17 cellular contexts compared by ENCODE assay signal in the genomic region with DNA sequence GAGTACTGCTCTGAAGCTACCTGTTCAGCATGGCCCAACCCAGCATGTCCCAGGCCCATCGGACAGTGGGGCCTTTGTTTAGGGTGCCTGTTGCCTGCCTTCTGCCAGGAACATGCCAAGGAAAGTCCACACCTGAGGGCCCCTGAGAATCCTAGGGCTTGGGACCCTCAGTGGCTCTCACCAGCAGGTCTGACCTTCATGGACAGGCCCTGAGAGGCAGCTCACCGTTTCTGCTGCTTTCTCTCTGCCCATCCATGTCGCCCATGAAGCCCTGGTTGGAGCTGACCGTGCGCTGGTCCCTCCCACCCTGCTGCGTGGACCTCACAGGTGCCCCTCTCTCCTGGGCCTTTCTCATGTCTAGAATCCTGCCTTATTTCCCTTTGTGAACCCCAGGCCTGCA.
DNase-seq lines count a peak whose midpoint lies in the region; ATAC-seq and TF ChIP-seq lines count a peak whose summit lies in the region.
"Had no signal": no experiment of that assay in that cellular context is flagged by ENCODE, and none has a peak within 500 bp of the region (broad histone marks: within the 10 kb centered on the region; RNA-seq: fewer than 3 reads in every experiment).

No MANE protein-coding gene starts in this region.

- H3K4me3 Mint-ChIP-seq in GM23338: no peak overlapping the region
- H3K4me3 Mint-ChIP-seq: B cell; CD4-positive, CD25-positive, alpha-beta regulatory T cell; CD8-positive, alpha-beta T cell; H9 had no signal

- no peaks in the 10 kb centered on the region for H3K79me1 ChIP-seq in neuronal stem cell (ENCODE audit: low read depth, low read length)

- H3F3A ChIP-seq in GM23338 (replicated peaks; ENCODE audit: low read depth): no peaks in the 10 kb centered on the region

- no peak for TF ChIP-seq CTCF in GM23338 (conservative IDR thresholded peaks at IDR 0.05; ENCODE audit: low read depth in 2 of 2)
- TF ChIP-seq CTCF in upper lobe of right lung (IDR thresholded peaks at IDR 0.05): no peak

- 0 out of 2 replicates have a peak overlapping the region, but pooled peaks have one; percentile 51 for H3K27ac Mint-ChIP-seq in GM23338
- H3K27ac Mint-ChIP-seq: B cell; CD4-positive, CD25-positive, alpha-beta regulatory T cell; CD8-positive, alpha-beta T cell had no signal

- H3K36me3 Mint-ChIP-seq in GM23338 (ENCODE audit: low read depth): peaks cover 8% of the 10 kb centered on the region; the same call in 2 of the 3 replicates
- H3K36me3 Mint-ChIP-seq: CD4-positive, CD25-positive, alpha-beta regulatory T cell; CD8-positive, alpha-beta T cell had no signal

- no peak overlapping the region for H2AFZ ChIP-seq in GM23338
- no peak overlapping the region for H2AFZ ChIP-seq in neuronal stem cell (ENCODE audit: low read length)

- H3K4me1 ChIP-seq in GM23338 (ENCODE audit: insufficient read depth) (peaks cover 5% of the 10 kb centered on the region; the same call in 1 of the 2 replicates), neuronal stem cell (ENCODE audit: control insufficient read depth in 2 of 2, insufficient read depth in 1 of 2, low read depth in 1 of 2, low read length in 2 of 2) (peaks cover 2 to 15% of the 10 kb centered on the region in 2 donors), upper lobe of right lung (no peaks in the 10 kb centered on the region)

- no CpG with 5 or more reads among the region's 6 CpGs for WGBS in neuronal stem cell (ENCODE audit: extremely low coverage in 2 of 2, insufficient read length in 2 of 2, insufficient replicate concordance in 1 of 2), 2 donors

- no peak overlapping the region for H3K18ac ChIP-seq in neuronal stem cell (ENCODE audit: low read length)

- no peak overlapping the region for H2BK12ac ChIP-seq in neuronal stem cell (ENCODE audit: low read length)

- no peak for DNase-seq in GM23338 (ENCODE audit: low spot score)
- peak; percentile 73 for DNase-seq in mesenteric fat pad (ENCODE audit: low spot score)
- no peak for DNase-seq in neuronal stem cell (ENCODE audit: low spot score)
- DNase-seq in central memory CD4-positive, alpha-beta T cell: no peak
- no peak for DNase-seq in NCI-H146 (lab: John Stamatoyannopoulos, UW)
- DNase-seq in upper lobe of right lung: no peak
- DNase-seq: Caco-2; CD4-positive, CD25-positive, alpha-beta regulatory T cell; CD8-positive, alpha-beta T cell; DMS153; DND-41; H9 had no signal

- H4K8ac ChIP-seq in neuronal stem cell (ENCODE audit: low read depth, low read length): no peak overlapping the region

- no peaks in the 10 kb centered on the region for H3K79me2 ChIP-seq in GM23338 (replicated peaks; ENCODE audit: insufficient read depth)

- no peaks in the 10 kb centered on the region for H3K9me2 ChIP-seq in GM23338 (ENCODE audit: insufficient read depth)

- no peak overlapping the region for H3K4ac ChIP-seq in neuronal stem cell (ENCODE audit: low read length)

- H3K4me2 ChIP-seq in GM23338 (no peak overlapping the region), neuronal stem cell (ENCODE audit: insufficient read depth, low read length, poor library complexity, severe bottlenecking) (no peak overlapping the region)
- H3K4me2 ChIP-seq: BLaER1 had no signal

- H2BK120ac ChIP-seq in neuronal stem cell (ENCODE audit: low read depth, low read length): peak overlapping the region; percentile 5

- H2AK5ac ChIP-seq in neuronal stem cell (ENCODE audit: low read depth, low read length): peak overlapping the region; percentile 26

- H2BK15ac ChIP-seq in neuronal stem cell (ENCODE audit: low read length): no peak overlapping the region

- H3K14ac ChIP-seq in neuronal stem cell (ENCODE audit: low read length): no peak overlapping the region

- H3K27ac ChIP-seq in GM23338 (ENCODE audit: low read depth): no peak overlapping the region
- H3K27ac ChIP-seq in neuronal stem cell (replicated peaks; ENCODE audit: low read length): no peak overlapping the region
- no peak overlapping the region for H3K27ac ChIP-seq in upper lobe of right lung
- H3K27ac ChIP-seq: 22Rv1, BLaER1, C4-2B had no signal

- no peaks in the 10 kb centered on the region for H3K9me3 Mint-ChIP-seq in GM23338
- H3K9me3 Mint-ChIP-seq: CD8-positive, alpha-beta T cell; H9 had no signal

- H3K23ac ChIP-seq in neuronal stem cell (ENCODE audit: low read depth, low read length, poor library complexity): peak overlapping the region; percentile 44

- peak overlapping the region; percentile 9 for H3K9ac ChIP-seq in neuronal stem cell (ENCODE audit: low read depth, low read length, poor library complexity)
- H3K9ac ChIP-seq: BLaER1 had no signal

- no peaks in the 10 kb centered on the region for H3K9me3 ChIP-seq in neuronal stem cell (replicated peaks in 1 of 2; ENCODE audit: control insufficient read depth in 2 of 2, insufficient read depth in 1 of 2, low read depth in 1 of 2, low read length in 2 of 2)
- no peaks in the 10 kb centered on the region for H3K9me3 ChIP-seq in upper lobe of right lung
- H3K9me3 ChIP-seq: BLaER1, Caco-2 had no signal

- no peak for ATAC-seq in GM23338
- ATAC-seq in upper lobe of right lung: no peak
- ATAC-seq: CD8-positive, alpha-beta T cell; HCT116 had no signal

- intact Hi-C loops in upper lobe of right lung (cut with DNase I): no loop called here

- no peaks in the 10 kb centered on the region for H3K27me3 ChIP-seq in GM23338 (ENCODE audit: insufficient read depth)
- H3K27me3 ChIP-seq in neuronal stem cell (ENCODE audit: control insufficient read depth in 3 of 3, insufficient read depth in 3 of 3, low read depth in 1 of 3, low read length in 3 of 3): no peaks in the 10 kb centered on the region
- H3K27me3 ChIP-seq in upper lobe of right lung: no peaks in the 10 kb centered on the region
- H3K27me3 ChIP-seq: BLaER1 had no signal

- H3K4me3 ChIP-seq in GM23338 (no peak overlapping the region), neuronal stem cell (ENCODE audit: low read length in 2 of 2) (no peak overlapping the region), upper lobe of right lung (no peak overlapping the region)
- H3K4me3 ChIP-seq: BLaER1 had no signal

- no peaks in the 10 kb centered on the region for H4K20me1 ChIP-seq in GM23338 (replicated peaks; ENCODE audit: insufficient read depth)
- H4K20me1 ChIP-seq: BLaER1 had no signal

- H3K36me3 ChIP-seq in GM23338 (ENCODE audit: insufficient read depth): no peaks in the 10 kb centered on the region
- H3K36me3 ChIP-seq in neuronal stem cell (replicated peaks in 1 of 2; ENCODE audit: control insufficient read depth in 2 of 2, insufficient read depth in 2 of 2, low read length in 2 of 2): peaks cover 10 to 58% of the 10 kb centered on the region in 2 donors
- peaks cover 12% of the 10 kb centered on the region for H3K36me3 ChIP-seq in upper lobe of right lung

- H4K91ac ChIP-seq in neuronal stem cell (ENCODE audit: low read depth, low read length, poor library complexity): no peak overlapping the region

- peaks cover 18% of the 10 kb centered on the region for H3K4me1 Mint-ChIP-seq in GM23338
- H3K4me1 Mint-ChIP-seq: B cell; CD4-positive, CD25-positive, alpha-beta regulatory T cell had no signal

- no peak overlapping the region for H2BK5ac ChIP-seq in neuronal stem cell (ENCODE audit: low read length)

- H3K27me3 Mint-ChIP-seq in GM23338 (ENCODE audit: insufficient read depth, low read depth, poor library complexity): peaks cover 10% of the 10 kb centered on the region
- H3K27me3 Mint-ChIP-seq: B cell had no signal

TF ChIP-seq in GM23338, 12 proteins besides CTCF, POLR2A, EP300 and RAD21:
- no peak for TF ChIP-seq ZNF114 (CRISPR knock-in tag; IDR thresholded peaks at IDR 0.05)
- TF ChIP-seq JUNB (IDR thresholded peaks at IDR 0.05; ENCODE audit: unreplicated experiment): no peak
- TF ChIP-seq, protein P1, sequence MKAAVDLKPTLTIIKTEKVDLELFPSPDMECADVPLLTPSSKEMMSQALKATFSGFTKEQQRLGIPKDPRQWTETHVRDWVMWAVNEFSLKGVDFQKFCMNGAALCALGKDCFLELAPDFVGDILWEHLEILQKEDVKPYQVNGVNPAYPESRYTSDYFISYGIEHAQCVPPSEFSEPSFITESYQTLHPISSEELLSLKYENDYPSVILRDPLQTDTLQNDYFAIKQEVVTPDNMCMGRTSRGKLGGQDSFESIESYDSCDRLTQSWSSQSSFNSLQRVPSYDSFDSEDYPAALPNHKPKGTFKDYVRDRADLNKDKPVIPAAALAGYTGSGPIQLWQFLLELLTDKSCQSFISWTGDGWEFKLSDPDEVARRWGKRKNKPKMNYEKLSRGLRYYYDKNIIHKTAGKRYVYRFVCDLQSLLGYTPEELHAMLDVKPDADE (IDR thresholded peaks at IDR 0.05): no peak
- TF ChIP-seq EZH2phosphoT487 (IDR thresholded peaks at IDR 0.05; ENCODE audit: unreplicated experiment): no peak
- TF ChIP-seq POLR2AphosphoS5 (IDR thresholded peaks at IDR 0.05; ENCODE audit: low read depth): no peak
TF ChIP-seq in GM23338: peak in this region for 0.
